ENCODE assay signal across 26 cellular contexts in genomic region chr5:181236954-181237641, GRCh38. TPM values are rescaled to one million over a fixed set of nuclear protein-coding genes. Genes with fewer than 3 reads are reported as not detected.
DNase-seq lines count a peak whose midpoint lies in the region; ATAC-seq and TF ChIP-seq lines count a peak whose summit lies in the region.
"Had no signal": no experiment of that assay in that cellular context is flagged by ENCODE, and none has a peak within 500 bp of the region (broad histone marks: within the 10 kb centered on the region; RNA-seq: fewer than 3 reads in every experiment).

No MANE protein-coding gene starts in this region.

- peaks cover 74% of the 10 kb centered on the region for H3F3A ChIP-seq in GM23338 (replicated peaks; ENCODE audit: low read depth)

- no peak overlapping the region for H3K4me3 Mint-ChIP-seq in CD4-positive, alpha-beta memory T cell
- no peak overlapping the region for H3K4me3 Mint-ChIP-seq in GM23338
- no peak overlapping the region for H3K4me3 Mint-ChIP-seq in activated naive CD8-positive, alpha-beta T cell treated with anti-CD3 and anti-CD28 coated beads for 36 hours
- no peak overlapping the region for H3K4me3 Mint-ChIP-seq in nephron progenitor cell
- H3K4me3 Mint-ChIP-seq: B cell, H9, memory B cell had no signal

- no peaks in the 10 kb centered on the region for H3K9me3 ChIP-seq in CD4-positive, alpha-beta memory T cell (ENCODE audit: control insufficient read depth in 1 of 2, low read length in 2 of 2)
- H3K9me3 ChIP-seq in effector memory CD4-positive, alpha-beta T cell (ENCODE audit: control insufficient read depth, low read length) = no peaks in the 10 kb centered on the region
- no peaks in the 10 kb centered on the region for H3K9me3 ChIP-seq in lower lobe of right lung
- H3K9me3 ChIP-seq: ascending aorta, MG63, tibial nerve had no signal

- H3K9me2 ChIP-seq in GM23338 (ENCODE audit: insufficient read depth) = no peaks in the 10 kb centered on the region

- peaks cover 41% of the 10 kb centered on the region for H3K79me2 ChIP-seq in GM23338 (replicated peaks; ENCODE audit: insufficient read depth)

- H3K4me1 Mint-ChIP-seq in CD4-positive, alpha-beta memory T cell = peaks cover 14 to 46% (median 26%) of the 10 kb centered on the region in 4 donors
- peaks cover 38% of the 10 kb centered on the region for H3K4me1 Mint-ChIP-seq in GM23338
- H3K4me1 Mint-ChIP-seq in activated naive CD8-positive, alpha-beta T cell treated with anti-CD3 and anti-CD28 coated beads for 36 hours = peaks cover 42% of the 10 kb centered on the region
- H3K4me1 Mint-ChIP-seq in nephron progenitor cell = peaks cover 26% of the 10 kb centered on the region

- CTCF ChIA-PET in CD4-positive, alpha-beta memory T cell (lab: Charles Lee; ENCODE audit: partially characterized antibody) = no interaction called here

- POLR2A ChIA-PET in CD4-positive, alpha-beta memory T cell (lab: Charles Lee; ENCODE audit: partially characterized antibody) = interaction anchor here (0.8 to 22.7 kb wide), 5 partner anchors 11 to 45 kb away, joined by 3 to 397 read pairs (median 4); partner anchors contain the start of genes TRIM41, TRIM52 and TRIM7

- H4K20me1 ChIP-seq in GM23338 (replicated peaks; ENCODE audit: insufficient read depth) = peaks cover 62% of the 10 kb centered on the region

- H3K27ac ChIP-seq in CD4-positive, alpha-beta memory T cell (ENCODE audit: low read depth, low read length) = peak overlapping the region; percentile 13
- H3K27ac ChIP-seq in GM23338 (ENCODE audit: low read depth) = peak overlapping the region; percentile 86; the same call in 1 of the 2 replicates
- H3K27ac ChIP-seq in effector memory CD4-positive, alpha-beta T cell (ENCODE audit: insufficient read depth, low read length, poor library complexity, severe bottlenecking) = no peak overlapping the region
- no peak overlapping the region for H3K27ac ChIP-seq in lower lobe of right lung
- H3K27ac ChIP-seq: ascending aorta, tibial nerve had no signal

- H3K27ac Mint-ChIP-seq in CD4-positive, alpha-beta memory T cell = peak overlapping the region in 4 of 7 donors; percentile 24 to 100 (median 64)
- H3K27ac Mint-ChIP-seq in GM23338 (no peak overlapping the region), nephron progenitor cell (peak overlapping the region; percentile 78)
- peak overlapping the region; percentile 77 for H3K27ac Mint-ChIP-seq in activated naive CD8-positive, alpha-beta T cell treated with anti-CD3 and anti-CD28 coated beads for 36 hours
- H3K27ac Mint-ChIP-seq: B cell had no signal

- H2AFZ ChIP-seq in GM23338 = no peak overlapping the region

- no peak for TF ChIP-seq CTCF in GM23338 (conservative IDR thresholded peaks at IDR 0.05; ENCODE audit: low read depth in 2 of 2)
- no peak for TF ChIP-seq CTCF in nephron progenitor cell (IDR thresholded peaks at IDR 0.05)
- no peak for TF ChIP-seq CTCF in lower lobe of right lung (IDR thresholded peaks at IDR 0.05)

- no peak for ATAC-seq in GM23338
- ATAC-seq in HG02642 (IDR thresholded peaks at IDR 0.05; ENCODE audit: poor library complexity, unreplicated experiment) = no peak
- no peak for ATAC-seq in lower lobe of right lung
- ATAC-seq: natural killer cell treated with Interleukin-12 subunit alpha and Interleukin-12 subunit beta and Interleukin-15 and Interleukin-18, amount 100 ng/mL, for 72 hours had no signal

- peaks cover 76% of the 10 kb centered on the region for H3K36me3 ChIP-seq in CD4-positive, alpha-beta memory T cell (ENCODE audit: insufficient read depth, low read length)
- H3K36me3 ChIP-seq in GM23338 (ENCODE audit: insufficient read depth) (peaks cover 64% of the 10 kb centered on the region), lower lobe of right lung (peaks cover 100% of the 10 kb centered on the region)
- peaks cover 83% of the 10 kb centered on the region for H3K36me3 ChIP-seq in effector memory CD4-positive, alpha-beta T cell (ENCODE audit: control insufficient read depth, insufficient read depth, low read length)

- H3K4me3 ChIP-seq in CD4-positive, alpha-beta memory T cell (ENCODE audit: low read length in 2 of 2) = no peak overlapping the region
- H3K4me3 ChIP-seq in GM23338 (no peak overlapping the region), lower lobe of right lung (no peak overlapping the region)
- H3K4me3 ChIP-seq in effector memory CD4-positive, alpha-beta T cell (ENCODE audit: insufficient read depth, low read depth, low read length, poor library complexity, severe bottlenecking) = no peak overlapping the region
- H3K4me3 ChIP-seq: ascending aorta, MG63, tibial nerve had no signal

- no peak for DNase-seq in CD4-positive, alpha-beta memory T cell
- DNase-seq in GM23338 (ENCODE audit: low spot score) (no peak), nephron progenitor cell (no peak), lower lobe of right lung (no peak)
- no peak for DNase-seq in activated naive CD8-positive, alpha-beta T cell treated with anti-CD3 and anti-CD28 coated beads for 36 hours
- no peak for DNase-seq in effector memory CD4-positive, alpha-beta T cell
- DNase-seq: activated CD4-positive, alpha-beta T cell treated with anti-CD3 and anti-CD28 coated beads for 1 hour; activated effector memory CD4-positive, alpha-beta T cell treated with anti-CD3 and anti-CD28 coated beads, Interleukin-2, amount 50 U/mL, for 16 hours; Calu3; effector CD8-positive, alpha-beta T cell; EL; H9; IMR-90; MG63; NCI-H1436 treated with DMSO at 0.1 percent for 48 hours; NCI-H2171 treated with DMSO at 0.1 percent for 48 hours; NCI-H526 treated with DMSO at 0.1 percent for 48 hours; stimulated activated CD4-positive, alpha-beta T cell treated with anti-CD3 and anti-CD28 coated beads, Interleukin-1b, Interleukin-23, amount 100 ng/mL, for 48 hours; stimulated activated naive CD4-positive, alpha-beta T cell had no signal

- no peak overlapping the region for H3K4me2 ChIP-seq in GM23338

- H3K27me3 ChIP-seq in CD4-positive, alpha-beta memory T cell (ENCODE audit: insufficient read depth, low read length) = no peaks in the 10 kb centered on the region
- H3K27me3 ChIP-seq in GM23338 (ENCODE audit: insufficient read depth) (no peaks in the 10 kb centered on the region), lower lobe of right lung (ENCODE audit: low read depth) (no peaks in the 10 kb centered on the region)
- H3K27me3 ChIP-seq in effector memory CD4-positive, alpha-beta T cell (replicated peaks; ENCODE audit: control insufficient read depth, insufficient read depth, low read length, poor library complexity, severe bottlenecking) = no peaks in the 10 kb centered on the region
- H3K27me3 ChIP-seq: ascending aorta, MG63, tibial nerve had no signal

- H3K36me3 Mint-ChIP-seq in CD4-positive, alpha-beta memory T cell = peaks cover 71 to 91% of the 10 kb centered on the region in 2 donors
- H3K36me3 Mint-ChIP-seq in GM23338 (ENCODE audit: low read depth) (peaks cover 87% of the 10 kb centered on the region), nephron progenitor cell (ENCODE audit: low read depth) (peaks cover 63% of the 10 kb centered on the region)
- peaks cover 64% of the 10 kb centered on the region for H3K36me3 Mint-ChIP-seq in activated naive CD8-positive, alpha-beta T cell treated with anti-CD3 and anti-CD28 coated beads for 36 hours

- peaks cover 16% of the 10 kb centered on the region for H3K4me1 ChIP-seq in CD4-positive, alpha-beta memory T cell (ENCODE audit: insufficient read depth, low read length)
- H3K4me1 ChIP-seq in GM23338 (ENCODE audit: insufficient read depth) (peaks cover 22% of the 10 kb centered on the region), lower lobe of right lung (peaks cover 11% of the 10 kb centered on the region)
- H3K4me1 ChIP-seq in effector memory CD4-positive, alpha-beta T cell (ENCODE audit: control insufficient read depth, insufficient read depth, low read length, poor library complexity, severe bottlenecking) = peaks cover 13% of the 10 kb centered on the region

- no peaks in the 10 kb centered on the region for H3K27me3 Mint-ChIP-seq in CD4-positive, alpha-beta memory T cell
- H3K27me3 Mint-ChIP-seq in GM23338 (ENCODE audit: insufficient read depth, low read depth, poor library complexity) = peaks cover 56% of the 10 kb centered on the region
- peaks cover 17% of the 10 kb centered on the region for H3K27me3 Mint-ChIP-seq in activated naive CD8-positive, alpha-beta T cell treated with anti-CD3 and anti-CD28 coated beads for 36 hours
- peaks cover 5% of the 10 kb centered on the region for H3K27me3 Mint-ChIP-seq in nephron progenitor cell (ENCODE audit: low read depth, poor library complexity)
- H3K27me3 Mint-ChIP-seq: B cell; memory B cell; natural killer cell treated with Interleukin-12 subunit alpha and Interleukin-12 subunit beta and Interleukin-15 and Interleukin-18, amount 100 ng/mL, for 72 hours; progenitor cell of endocrine pancreas had no signal

- intact Hi-C loops in CD4-positive, alpha-beta memory T cell (cut with micrococcal nuclease) = no loop called here
- intact Hi-C loops in lower lobe of right lung (cut with DNase I) = no loop called here

- H3K9me3 Mint-ChIP-seq in CD4-positive, alpha-beta memory T cell = no peaks in the 10 kb centered on the region
- H3K9me3 Mint-ChIP-seq in GM23338 = peaks cover 6% of the 10 kb centered on the region; the same call in 1 of the 3 replicates
- no peaks in the 10 kb centered on the region for H3K9me3 Mint-ChIP-seq in activated naive CD8-positive, alpha-beta T cell treated with anti-CD3 and anti-CD28 coated beads for 36 hours
- H3K9me3 Mint-ChIP-seq in nephron progenitor cell = no peaks in the 10 kb centered on the region
- H3K9me3 Mint-ChIP-seq: memory B cell; natural killer cell treated with Interleukin-12 subunit alpha and Interleukin-12 subunit beta and Interleukin-15 and Interleukin-18, amount 100 ng/mL, for 72 hours had no signal

RNA-seq across cellular contexts. Expression of gene RACK1, which starts 6.6 kb away (rescaled TPM):
- 1,000 to 10,000 TPM; 1,956 to 2,001 TPM for total RNA-seq in CD4-positive, alpha-beta memory T cell
- polyA plus RNA-seq in CD4-positive, alpha-beta memory T cell = 1,000 to 10,000 TPM; 2,065 to 2,145 TPM
- total RNA-seq in GM23338 (2014; rRNA removed; shearing (Covaris generic)) = 4,589 and 4,798 TPM in 2 replicates
- polyA plus RNA-seq in GM23338 (2016; fragmentation: Nextera tagmentation; extraction: Ambion mirVana) = 2,372 and 2,567 TPM in 2 replicates
- total RNA-seq in activated naive CD8-positive, alpha-beta T cell treated with anti-CD3 and anti-CD28 coated beads for 36 hours = 1,000 to 10,000 TPM; 2,517 to 2,594 TPM
- total RNA-seq in lower lobe of right lung = 1,202 TPM

RNA-seq across cellular contexts. Expression of gene TRIM41, which starts 14.0 kb away (rescaled TPM):
- 10 to 100 TPM; 39.9 to 40.7 TPM for total RNA-seq in CD4-positive, alpha-beta memory T cell
- polyA plus RNA-seq in CD4-positive, alpha-beta memory T cell = 1 to 10 TPM; 1.7 to 2.0 TPM
- total RNA-seq in GM23338 (2014; rRNA removed; shearing (Covaris generic)) = 8.7 and 9.7 TPM in 2 replicates
- polyA plus RNA-seq in GM23338 (2016; fragmentation: Nextera tagmentation; extraction: Ambion mirVana) = 6.2 and 7.3 TPM in 2 replicates
- 10 to 100 TPM; 34.2 to 37.6 TPM for total RNA-seq in activated naive CD8-positive, alpha-beta T cell treated with anti-CD3 and anti-CD28 coated beads for 36 hours
- 29.1 TPM for total RNA-seq in lower lobe of right lung

RNA-seq across cellular contexts. Expression of gene TRIM52, which starts 23.8 kb away (rescaled TPM):
- 10 to 100 TPM; 73.0 to 76.8 TPM for total RNA-seq in CD4-positive, alpha-beta memory T cell
- polyA plus RNA-seq in CD4-positive, alpha-beta memory T cell = 10 to 100 TPM; 19.4 to 47.2 TPM
- 2.9 and 6.2 TPM in 2 replicates for total RNA-seq in GM23338 (2014; rRNA removed; shearing (Covaris generic))
- polyA plus RNA-seq in GM23338 (2016; fragmentation: Nextera tagmentation; extraction: Ambion mirVana) = 4.1 and 8.1 TPM in 2 replicates
- total RNA-seq in activated naive CD8-positive, alpha-beta T cell treated with anti-CD3 and anti-CD28 coated beads for 36 hours = 10 to 100 TPM in 1 of 2 experiments, 1 to 10 TPM in 1; 9.6 to 11.2 TPM
- total RNA-seq in lower lobe of right lung = 20.8 TPM

RNA-seq across cellular contexts. Expression of gene TRIM7, which starts 32.1 kb away (rescaled TPM):
- 1 to 10 TPM; 3.3 to 4.2 TPM for total RNA-seq in CD4-positive, alpha-beta memory T cell
- polyA plus RNA-seq in CD4-positive, alpha-beta memory T cell = under 1 TPM; 0.63 to 0.69 TPM
- total RNA-seq in GM23338 (2014; rRNA removed; shearing (Covaris generic)) = 0.56 and 0.66 TPM in 2 replicates
- 0.37 and 0.53 TPM in 2 replicates for polyA plus RNA-seq in GM23338 (2016; fragmentation: Nextera tagmentation; extraction: Ambion mirVana)
- total RNA-seq in activated naive CD8-positive, alpha-beta T cell treated with anti-CD3 and anti-CD28 coated beads for 36 hours = under 1 TPM; 0.62 to 0.68 TPM
- 4.3 TPM for total RNA-seq in lower lobe of right lung
- total RNA-seq: H9, progenitor cell of endocrine pancreas had no signal

Comparison
In these comparisons a context has a peak if more than half of its experiments do, and no peak if none do; other contexts are left out.
1. H3K27ac ChIP-seq: peak in CD4-positive, alpha-beta memory T cell (single experiment) and GM23338 (single experiment); none in effector memory CD4-positive, alpha-beta T cell (single experiment) and lower lobe of right lung (single experiment).